Comparison of ENCODE assay signal across 13 cellular contexts in genomic region chr1:107499139-107499744, GRCh38.
DNase-seq lines count a peak whose midpoint lies in the region; ATAC-seq and TF ChIP-seq lines count a peak whose summit lies in the region.
"Had no signal": no experiment of that assay in that cellular context is flagged by ENCODE, and none has a peak within 500 bp of the region (broad histone marks: within the 10 kb centered on the region; RNA-seq: fewer than 3 reads in every experiment).

No MANE protein-coding gene starts in this region.

- ATAC-seq in GM18861 (IDR thresholded peaks at IDR 0.05; ENCODE audit: unreplicated experiment) (peak; percentile 95), GM21381 (IDR thresholded peaks at IDR 0.05; ENCODE audit: unreplicated experiment) (peak; percentile 97), HG03039 (IDR thresholded peaks at IDR 0.05; ENCODE audit: unreplicated experiment) (peak; percentile 98)
- ATAC-seq: esophagus mucosa had no signal

- no TSS peak for BruUV-seq in OCI-LY7 (replicated peaks; lab: Mats Ljungman, UMichigan)

- H3K36me3 ChIP-seq in OCI-LY7 (ENCODE audit: insufficient read depth, low read length) (no peaks in the 10 kb centered on the region), brain microvascular endothelial cell (replicated peaks) (no peaks in the 10 kb centered on the region)

- intact Hi-C loops in OCI-LY7 (cut with micrococcal nuclease; ENCODE audit: unreplicated experiment), result no loop called here

- H3K4me1 ChIP-seq in OCI-LY7 (ENCODE audit: insufficient read depth, low read length, poor library complexity, severe bottlenecking), result peaks cover 8% of the 10 kb centered on the region

- H4K20me1 ChIP-seq in OCI-LY7 (ENCODE audit: insufficient read depth, low read length), result no peaks in the 10 kb centered on the region

- no peaks in the 10 kb centered on the region for H3K27me3 ChIP-seq in brain microvascular endothelial cell (replicated peaks)

- DNase-seq in OCI-LY7 (ENCODE audit: low spot score), result no peak
- DNase-seq in AG08396 (ENCODE audit: low spot score), result no peak
- no peak for DNase-seq in Ammon's horn (ENCODE audit: low spot score)
- no peak for DNase-seq in brain microvascular endothelial cell
- DNase-seq in globus pallidus (ENCODE audit: low spot score), result no peak
- DNase-seq: Calu3, immature natural killer cell, nephron progenitor cell, T1000 had no signal

- H3K9me3 ChIP-seq in OCI-LY7 (ENCODE audit: low read length), result no peaks in the 10 kb centered on the region

- H3K79me2 ChIP-seq in OCI-LY7 (ENCODE audit: insufficient read depth, low read depth, low read length), result no peaks in the 10 kb centered on the region

- H3K4me2 ChIP-seq in OCI-LY7 (ENCODE audit: low read length), result no peak overlapping the region

- POLR2A ChIA-PET in OCI-LY7 (lab: Charles Lee), result interaction anchor here (0.5 to 1.8 kb wide), 6 partner anchors 9 to 104 kb away, joined by 3 to 6 read pairs (median 4); no protein-coding TSS in a partner anchor

- H3K9me2 ChIP-seq in OCI-LY7 (ENCODE audit: insufficient read depth, low read length), result no peaks in the 10 kb centered on the region

- CTCF ChIA-PET in OCI-LY7 (lab: Charles Lee; ENCODE audit: unreplicated experiment), result no interaction called here

- H2AFZ ChIP-seq in OCI-LY7 (ENCODE audit: low read length), result peak overlapping the region; percentile 47; the same call in 1 of the 2 replicates

- in situ Hi-C loops in brain microvascular endothelial cell (cut with HindIII; ENCODE audit: low pct_ligation_motif_present, low sequenced_read_pairs), result no loop called here

- no peak overlapping the region for H3K27ac ChIP-seq in OCI-LY7 (ENCODE audit: low read depth, low read length, poor library complexity, severe bottlenecking)
- no peak overlapping the region for H3K27ac ChIP-seq in brain microvascular endothelial cell

- H3K4me3 ChIP-seq in OCI-LY7 (ENCODE audit: low read depth, low read length, poor library complexity, severe bottlenecking) (no peak overlapping the region), brain microvascular endothelial cell (ENCODE audit: low read depth, low read length) (no peak overlapping the region)

- TF ChIP-seq CTCF in OCI-LY7 (conservative IDR thresholded peaks at IDR 0.05; ENCODE audit: low read length) (no peak), brain microvascular endothelial cell (IDR thresholded peaks at IDR 0.05; ENCODE audit: low read depth, low read length, missing control alignments) (no peak)
